In the genomic region with DNA sequence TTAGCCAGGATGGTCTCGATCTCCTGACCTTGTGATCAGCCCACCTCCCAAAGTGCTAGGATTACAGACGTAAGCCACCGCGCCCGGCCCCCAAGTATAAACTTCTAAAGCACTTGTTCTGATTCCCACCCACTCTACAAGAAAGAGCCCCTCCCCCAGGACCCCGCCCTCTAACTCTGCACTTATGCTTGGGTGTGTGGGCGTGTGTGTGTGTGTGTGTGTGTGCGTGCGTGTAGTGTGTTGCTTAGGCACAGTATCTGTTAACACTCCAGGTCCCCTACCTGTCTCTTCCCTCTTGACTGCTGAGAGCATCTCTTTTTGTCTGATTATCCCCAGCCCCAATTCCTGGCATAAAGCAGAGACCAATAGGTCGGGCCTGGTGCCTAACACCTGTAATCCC, we compare ENCODE assay signal across 19 cellular contexts. TPM values are rescaled to one million over a fixed set of nuclear protein-coding genes. Genes with fewer than 3 reads are reported as not detected.
A peak's percentile ranks its signal among the peaks of the same experiment; 100 is the strongest.
DNase-seq lines count a peak whose midpoint lies in the region; ATAC-seq, FAIRE-seq and TF ChIP-seq lines count a peak whose summit lies in the region.
"Had no signal": no experiment of that assay in that cellular context is flagged by ENCODE, and none has a peak within 500 bp of the region (broad histone marks: within the 10 kb centered on the region; RNA-seq: fewer than 3 reads in every experiment).

No MANE protein-coding gene starts in this region.

- H3K36me3 ChIP-seq in HepG2 (replicated peaks in 1 of 2; ENCODE audit: control insufficient read depth in 1 of 2, insufficient read depth in 2 of 2, low read length in 2 of 2) = no peaks in the 10 kb centered on the region
- H3K36me3 ChIP-seq in right lobe of liver = no peaks in the 10 kb centered on the region
- no peaks in the 10 kb centered on the region for H3K36me3 ChIP-seq in HEK293 (ENCODE audit: control insufficient read depth in 2 of 2, insufficient read depth in 1 of 2, low read length in 2 of 2)
- H3K36me3 ChIP-seq: HAP-1 had no signal

- H3K27me3 Mint-ChIP-seq in CD14-positive monocyte (ENCODE audit: low read depth in 3 of 3) (peaks cover 5 to 23% (median 16%) of the 10 kb centered on the region in 3 donors), osteocyte (ENCODE audit: unreplicated experiment) (peaks cover 3% of the 10 kb centered on the region)

- WGBS in HepG2 (ENCODE audit: low lambda C conversion rate) = 53% methylated on average over 10 of the region's 10 CpGs
- 89% methylated on average over 10 of the region's 10 CpGs for WGBS in right lobe of liver (ENCODE audit: insufficient coverage, low coverage, low lambda C conversion rate, missing lambda C conversion rate)

- POLR2A ChIA-PET in HepG2 (lab: Yijun Ruan, JAX) = interaction anchor here (1.7 to 1.8 kb wide), 2 partner anchors 30 to 69 kb away, joined by 5 to 15 read pairs; partner anchors contain the start of genes PEX6 and RPL7L1
- POLR2A ChIA-PET in HEK293 (lab: Yijun Ruan, JAX) = interaction anchor here (0.6 to 0.7 kb wide), 3 partner anchors 92 to 740 kb away, joined by 3 to 4 read pairs (median 3); no protein-coding TSS in a partner anchor

- H2AFZ ChIP-seq in HepG2 (ENCODE audit: low read length) = no peak overlapping the region

- H3K27ac ChIP-seq in HepG2 (ENCODE audit: extremely low read length, insufficient read depth, low read length) = no peak overlapping the region
- H3K27ac ChIP-seq in right lobe of liver = no peak overlapping the region
- no peak overlapping the region for H3K27ac ChIP-seq in HEK293 (ENCODE audit: extremely low read depth, low read depth, low read length)

- TF ChIP-seq CTCF in HepG2 (CRISPR knock-in tag; IDR thresholded peaks at IDR 0.05) (no peak), right lobe of liver (IDR thresholded peaks at IDR 0.05) (no peak), CD14-positive monocyte (IDR thresholded peaks at IDR 0.05) (no peak), HEK293 (tag by site-specific recombination; IDR thresholded peaks at IDR 0.05) (no peak), osteocyte (IDR thresholded peaks at IDR 0.05) (no peak)

- H3K9ac ChIP-seq in HepG2 (ENCODE audit: insufficient read depth, low read depth, low read length) = no peak overlapping the region

- TF ChIP-seq RAD21 in HepG2 (CRISPR knock-in tag; IDR thresholded peaks at IDR 0.05) = no peak

- peaks cover 33% of the 10 kb centered on the region for H3K4me1 ChIP-seq in HepG2 (ENCODE audit: insufficient read depth, low read length)
- H3K4me1 ChIP-seq in right lobe of liver = no peaks in the 10 kb centered on the region
- no peaks in the 10 kb centered on the region for H3K4me1 ChIP-seq in HEK293 (ENCODE audit: control insufficient read depth, insufficient read depth, low read length)
- H3K4me1 ChIP-seq: Caco-2, HAP-1 had no signal

- BruUV-seq in HepG2 (replicated peaks; lab: Mats Ljungman, UMichigan) = no TSS peak

- TF ChIP-seq EP300 in HepG2 (IDR thresholded peaks at IDR 0.05; ENCODE audit: low read depth in 2 of 2, low read length in 2 of 2) (no peak), HepG2 (CRISPR knock-in tag; IDR thresholded peaks at IDR 0.05; ENCODE audit: borderline replicate concordance) (no peak)

- H3K27ac Mint-ChIP-seq in CD14-positive monocyte (no peak overlapping the region), osteocyte (ENCODE audit: unreplicated experiment) (no peak overlapping the region)
- H3K27ac Mint-ChIP-seq: CD8-positive, alpha-beta T cell had no signal

- CTCF ChIA-PET in HepG2 (lab: Yijun Ruan, JAX; ENCODE audit: low intra/inter-chr PET ratio, low total read pairs) (no interaction called here), HEK293 (lab: Yijun Ruan, JAX) (interaction anchor here (0.5 to 2.6 kb wide), 5 partner anchors 9 to 833 kb away, joined by 3 to 25 read pairs (median 4); no protein-coding TSS in a partner anchor)

- H3K4me3 Mint-ChIP-seq in CD14-positive monocyte (no peak overlapping the region), osteocyte (ENCODE audit: unreplicated experiment) (no peak overlapping the region)
- H3K4me3 Mint-ChIP-seq: CD4-positive, CD25-positive, alpha-beta regulatory T cell; CD8-positive, alpha-beta T cell had no signal

- H4K20me1 ChIP-seq in HepG2 (ENCODE audit: insufficient read depth, low read length) = no peaks in the 10 kb centered on the region

- H3K27me3 ChIP-seq in HepG2 (ENCODE audit: control insufficient read depth in 1 of 2, insufficient read depth in 2 of 2, low read length in 2 of 2) (0 out of 5 replicates have a peak, but pooled peaks cover 0 to 4% of the 10 kb centered on the region in 2 experiments), right lobe of liver (no peaks in the 10 kb centered on the region)

- FAIRE-seq in HepG2 (lab: Jason Lieb, UNC) = no peak
- FAIRE-seq: G401.6, GM12892, H54 had no signal

- peaks cover 0 to 4% (median 0%) of the 10 kb centered on the region in 7 donors for H3K9me3 Mint-ChIP-seq in CD14-positive monocyte
- no peaks in the 10 kb centered on the region for H3K9me3 Mint-ChIP-seq in osteocyte (ENCODE audit: unreplicated experiment)
- H3K9me3 Mint-ChIP-seq: CD4-positive, CD25-positive, alpha-beta regulatory T cell; CD8-positive, alpha-beta T cell had no signal

- no peak for TF ChIP-seq POLR2A in HepG2 (IDR thresholded peaks at IDR 0.05; ENCODE audit: insufficient read depth in 1 of 2, low read depth in 2 of 2, low read length in 2 of 2)
- TF ChIP-seq POLR2A in right lobe of liver (IDR thresholded peaks at IDR 0.05) = no peak

- H3K4me3 ChIP-seq in HepG2 (replicated peaks in 1 of 3; ENCODE audit: insufficient read depth in 1 of 3, low read depth in 2 of 3, low read length in 3 of 3) = no peak overlapping the region
- H3K4me3 ChIP-seq in right lobe of liver = no peak overlapping the region
- H3K4me3 ChIP-seq in HEK293 (ENCODE audit: low read depth, low read length) = no peak overlapping the region
- H3K4me3 ChIP-seq: HAP-1 had no signal

- H3K9me3 ChIP-seq in HepG2 (ENCODE audit: low read length) (no peaks in the 10 kb centered on the region), right lobe of liver (no peaks in the 10 kb centered on the region), HEK293 (ENCODE audit: control insufficient read depth, insufficient read depth, low read depth, low read length) (no peaks in the 10 kb centered on the region)
- H3K9me3 ChIP-seq: Caco-2, HAP-1 had no signal

- ATAC-seq in HepG2 = no peak
- ATAC-seq in right lobe of liver = no peak
- ATAC-seq: CD8-positive, alpha-beta T cell had no signal

- H3K4me2 ChIP-seq in HepG2 (ENCODE audit: low read depth, low read length) = no peak overlapping the region

- in situ Hi-C loops in HepG2 (cut with HindIII; ENCODE audit: extremely low pct_ligation_motif_present, low pct_unique_long_range_greater_than_20kb) = no loop called here

- intact Hi-C loops in HepG2 (cut with micrococcal nuclease; ENCODE audit: unreplicated experiment) (no loop called here), right lobe of liver (cut with DNase I) (loop anchor here (10.0 kb wide), 3 partner anchors 135 to 235 kb away; no protein-coding TSS in a partner anchor), CD14-positive monocyte (cut with micrococcal nuclease) (loop anchor here in 1 of 2 donors (10.0 kb wide), 1 partner anchor 105 kb away; the partner anchor contains the start of genes KLHDC3 and MEA1)

- no peak for DNase-seq in HepG2 (ENCODE audit: low spot score)
- no peak for DNase-seq in right lobe of liver
- peak; percentile 3 for DNase-seq in CD14-positive monocyte (ENCODE audit: low spot score)
- DNase-seq in osteocyte (ENCODE audit: extremely low spot score, unreplicated experiment) = no peak
- DNase-seq: C1 segment of cervical spinal cord; Caco-2; CD4-positive, CD25-positive, alpha-beta regulatory T cell; CD8-positive, alpha-beta T cell; DMS153; DND-41; GOT3 had no signal

- H3K79me2 ChIP-seq in HepG2 (ENCODE audit: insufficient read depth, low read length) = no peaks in the 10 kb centered on the region

- H3K36me3 Mint-ChIP-seq in CD14-positive monocyte (no peaks in the 10 kb centered on the region), osteocyte (ENCODE audit: unreplicated experiment) (no peaks in the 10 kb centered on the region)
- H3K36me3 Mint-ChIP-seq: CD4-positive, CD25-positive, alpha-beta regulatory T cell; CD8-positive, alpha-beta T cell had no signal

- H3K4me1 Mint-ChIP-seq in CD14-positive monocyte (peaks cover 4% of the 10 kb centered on the region), osteocyte (ENCODE audit: unreplicated experiment) (peaks cover 3% of the 10 kb centered on the region)

RNA-seq across cellular contexts. Expression of gene PTCRA, which starts 6.0 kb away (rescaled TPM):
- not detected in 2 replicates for total RNA-seq in HepG2 (2016; rRNA removed; fragmentation: Illumina TruSeq; extraction: Trizol)
- total RNA-seq in HepG2 (2016; cell fraction: cytosol; rRNA removed; fragmentation: Illumina TruSeq; extraction: Trizol; ENCODE audit: low read depth) = not detected in 2 replicates
- not detected in 2 replicates for total RNA-seq in HepG2 (2016; cell fraction: insoluble cytoplasmic fraction; rRNA removed; fragmentation: Illumina TruSeq; extraction: Trizol)
- not detected in 2 replicates for total RNA-seq in HepG2 (2016; cell fraction: membrane; rRNA removed; fragmentation: Illumina TruSeq; extraction: Trizol)
- total RNA-seq in HepG2 (2016; cell fraction: nucleus; rRNA removed; fragmentation: Illumina TruSeq; extraction: Trizol) = not detected in 2 replicates
- polyA plus RNA-seq in HepG2 (2011; rRNA removed) = not detected in 2 replicates
- not detected in 2 replicates for polyA plus RNA-seq in HepG2 (2011; cell fraction: cytosol; rRNA removed)
- polyA plus RNA-seq in HepG2 (2011; cell fraction: nucleus; rRNA removed) = 0.12 and 0.51 TPM in 2 replicates
- polyA plus RNA-seq in HepG2 (2012) = not detected in 2 replicates
- not detected in 2 replicates for polyA plus RNA-seq in HepG2 (2016; cell fraction: cytosol; fragmentation: Illumina TruSeq; extraction: Trizol; ENCODE audit: low read depth)
- polyA plus RNA-seq in HepG2 (2016; cell fraction: insoluble cytoplasmic fraction; fragmentation: Illumina TruSeq; extraction: Trizol; ENCODE audit: low read depth) = not detected in 2 replicates
- polyA plus RNA-seq in HepG2 (2016; cell fraction: membrane; fragmentation: Illumina TruSeq; extraction: Trizol; ENCODE audit: low read depth) = not detected in 2 replicates
- not detected in 2 replicates for polyA plus RNA-seq in HepG2 (2016; cell fraction: nucleus; fragmentation: Illumina TruSeq; extraction: Trizol; ENCODE audit: insufficient read depth, low read depth)
- polyA minus RNA-seq in HepG2 (2011; rRNA and poly(A)+ RNA removed; ENCODE audit: low replicate concordance) = not detected in 2 replicates
- polyA minus RNA-seq in HepG2 (2011; cell fraction: cytosol; rRNA and poly(A)+ RNA removed) = not detected in 2 replicates
- not detected in 2 replicates for polyA minus RNA-seq in HepG2 (2011; cell fraction: nucleus; rRNA and poly(A)+ RNA removed)
- under 1 TPM in 3 of 6 experiments, not detected in 3; 0.31 to 0.46 (median 0.37) TPM for total RNA-seq in right lobe of liver
- under 1 TPM; 0.55 to 0.83 TPM for polyA plus RNA-seq in CD14-positive monocyte
- not detected in 2 replicates for total RNA-seq in osteocyte
- total RNA-seq: A172; A673; Caco-2; CD8-positive, alpha-beta T cell had no signal
- polyA plus RNA-seq: BJ; CD4-positive, CD25-positive, alpha-beta regulatory T cell had no signal

RNA-seq across cellular contexts. Expression of gene CNPY3, which starts 19.4 kb away (rescaled TPM):
- total RNA-seq in HepG2 (2016; rRNA removed; fragmentation: Illumina TruSeq; extraction: Trizol) (31.4 and 60.2 TPM in 2 replicates), right lobe of liver (10 to 100 TPM; 11.1 to 75.4 (median 28.8) TPM), osteocyte (69.0 and 73.6 TPM in 2 replicates)
- 25.4 and 31.7 TPM in 2 replicates for total RNA-seq in HepG2 (2016; cell fraction: cytosol; rRNA removed; fragmentation: Illumina TruSeq; extraction: Trizol; ENCODE audit: low read depth)
- total RNA-seq in HepG2 (2016; cell fraction: insoluble cytoplasmic fraction; rRNA removed; fragmentation: Illumina TruSeq; extraction: Trizol) = 32.0 and 60.7 TPM in 2 replicates
- total RNA-seq in HepG2 (2016; cell fraction: membrane; rRNA removed; fragmentation: Illumina TruSeq; extraction: Trizol) = 38.9 and 45.0 TPM in 2 replicates
- 42.6 and 49.4 TPM in 2 replicates for total RNA-seq in HepG2 (2016; cell fraction: nucleus; rRNA removed; fragmentation: Illumina TruSeq; extraction: Trizol)
- polyA plus RNA-seq in HepG2 (2011; rRNA removed) (38.3 and 42.3 TPM in 2 replicates), CD14-positive monocyte (100 to 1,000 TPM; 237 to 295 TPM)
- polyA plus RNA-seq in HepG2 (2011; cell fraction: cytosol; rRNA removed) = 43.4 and 51.8 TPM in 2 replicates
- 30.8 and 35.3 TPM in 2 replicates for polyA plus RNA-seq in HepG2 (2011; cell fraction: nucleus; rRNA removed)
- 51.7 and 54.0 TPM in 2 replicates for polyA plus RNA-seq in HepG2 (2012)
- 38.7 and 48.0 TPM in 2 replicates for polyA plus RNA-seq in HepG2 (2016; cell fraction: cytosol; fragmentation: Illumina TruSeq; extraction: Trizol; ENCODE audit: low read depth)
- polyA plus RNA-seq in HepG2 (2016; cell fraction: insoluble cytoplasmic fraction; fragmentation: Illumina TruSeq; extraction: Trizol; ENCODE audit: low read depth) = 35.6 and 38.7 TPM in 2 replicates
- 44.3 and 50.0 TPM in 2 replicates for polyA plus RNA-seq in HepG2 (2016; cell fraction: membrane; fragmentation: Illumina TruSeq; extraction: Trizol; ENCODE audit: low read depth)
- polyA plus RNA-seq in HepG2 (2016; cell fraction: nucleus; fragmentation: Illumina TruSeq; extraction: Trizol; ENCODE audit: insufficient read depth, low read depth) = 94.9 and 101 TPM in 2 replicates
- 28.5 and 45.2 TPM in 2 replicates for polyA minus RNA-seq in HepG2 (2011; rRNA and poly(A)+ RNA removed; ENCODE audit: low replicate concordance)
- 16.2 and 20.4 TPM in 2 replicates for polyA minus RNA-seq in HepG2 (2011; cell fraction: cytosol; rRNA and poly(A)+ RNA removed)
- 9.7 and 11.9 TPM in 2 replicates for polyA minus RNA-seq in HepG2 (2011; cell fraction: nucleus; rRNA and poly(A)+ RNA removed)

RNA-seq across cellular contexts. Expression of gene RPL7L1, which starts 30.4 kb away (rescaled TPM):
- total RNA-seq in HepG2 (2016; rRNA removed; fragmentation: Illumina TruSeq; extraction: Trizol) = 179 and 228 TPM in 2 replicates
- 34.8 and 36.3 TPM in 2 replicates for total RNA-seq in HepG2 (2016; cell fraction: cytosol; rRNA removed; fragmentation: Illumina TruSeq; extraction: Trizol; ENCODE audit: low read depth)
- 172 and 248 TPM in 2 replicates for total RNA-seq in HepG2 (2016; cell fraction: insoluble cytoplasmic fraction; rRNA removed; fragmentation: Illumina TruSeq; extraction: Trizol)
- total RNA-seq in HepG2 (2016; cell fraction: membrane; rRNA removed; fragmentation: Illumina TruSeq; extraction: Trizol) = 98.2 and 108 TPM in 2 replicates
- total RNA-seq in HepG2 (2016; cell fraction: nucleus; rRNA removed; fragmentation: Illumina TruSeq; extraction: Trizol) = 79.2 and 84.2 TPM in 2 replicates
- 51.6 and 52.0 TPM in 2 replicates for polyA plus RNA-seq in HepG2 (2011; rRNA removed)
- polyA plus RNA-seq in HepG2 (2011; cell fraction: cytosol; rRNA removed) = 40.8 and 57.7 TPM in 2 replicates
- 18.1 and 25.2 TPM in 2 replicates for polyA plus RNA-seq in HepG2 (2011; cell fraction: nucleus; rRNA removed)
- polyA plus RNA-seq in HepG2 (2012) = 116 and 118 TPM in 2 replicates
- 16.4 and 17.2 TPM in 2 replicates for polyA plus RNA-seq in HepG2 (2016; cell fraction: cytosol; fragmentation: Illumina TruSeq; extraction: Trizol; ENCODE audit: low read depth)
- 182 and 194 TPM in 2 replicates for polyA plus RNA-seq in HepG2 (2016; cell fraction: insoluble cytoplasmic fraction; fragmentation: Illumina TruSeq; extraction: Trizol; ENCODE audit: low read depth)
- 45.4 and 49.4 TPM in 2 replicates for polyA plus RNA-seq in HepG2 (2016; cell fraction: membrane; fragmentation: Illumina TruSeq; extraction: Trizol; ENCODE audit: low read depth)
- 90.1 and 101 TPM in 2 replicates for polyA plus RNA-seq in HepG2 (2016; cell fraction: nucleus; fragmentation: Illumina TruSeq; extraction: Trizol; ENCODE audit: insufficient read depth, low read depth)
- 58.1 and 94.4 TPM in 2 replicates for polyA minus RNA-seq in HepG2 (2011; rRNA and poly(A)+ RNA removed; ENCODE audit: low replicate concordance)
- 36.1 and 48.1 TPM in 2 replicates for polyA minus RNA-seq in HepG2 (2011; cell fraction: cytosol; rRNA and poly(A)+ RNA removed)
- 68.2 and 106 TPM in 2 replicates for polyA minus RNA-seq in HepG2 (2011; cell fraction: nucleus; rRNA and poly(A)+ RNA removed)
- 100 to 1,000 TPM in 1 of 6 experiments, 10 to 100 TPM in 5; 36.6 to 114 (median 44.2) TPM for total RNA-seq in right lobe of liver
- 10 to 100 TPM; 29.7 to 35.5 TPM for polyA plus RNA-seq in CD14-positive monocyte
- 77.4 and 80.5 TPM in 2 replicates for total RNA-seq in osteocyte

RNA-seq across cellular contexts. Expression of gene GNMT, which starts 50.7 kb away (rescaled TPM):
- total RNA-seq in HepG2 (2016; rRNA removed; fragmentation: Illumina TruSeq; extraction: Trizol) = 7.0 and 7.3 TPM in 2 replicates
- 3.1 and 3.3 TPM in 2 replicates for total RNA-seq in HepG2 (2016; cell fraction: cytosol; rRNA removed; fragmentation: Illumina TruSeq; extraction: Trizol; ENCODE audit: low read depth)
- 6.8 and 9.0 TPM in 2 replicates for total RNA-seq in HepG2 (2016; cell fraction: insoluble cytoplasmic fraction; rRNA removed; fragmentation: Illumina TruSeq; extraction: Trizol)
- 3.4 and 3.5 TPM in 2 replicates for total RNA-seq in HepG2 (2016; cell fraction: membrane; rRNA removed; fragmentation: Illumina TruSeq; extraction: Trizol)
- total RNA-seq in HepG2 (2016; cell fraction: nucleus; rRNA removed; fragmentation: Illumina TruSeq; extraction: Trizol) = 3.4 and 3.9 TPM in 2 replicates
- polyA plus RNA-seq in HepG2 (2011; rRNA removed) = 2.8 and 3.8 TPM in 2 replicates
- 4.4 and 5.1 TPM in 2 replicates for polyA plus RNA-seq in HepG2 (2011; cell fraction: cytosol; rRNA removed)
- 3.3 and 3.5 TPM in 2 replicates for polyA plus RNA-seq in HepG2 (2011; cell fraction: nucleus; rRNA removed)
- polyA plus RNA-seq in HepG2 (2012) = 1.8 and 3.1 TPM in 2 replicates
- 2.8 and 3.0 TPM in 2 replicates for polyA plus RNA-seq in HepG2 (2016; cell fraction: cytosol; fragmentation: Illumina TruSeq; extraction: Trizol; ENCODE audit: low read depth)
- polyA plus RNA-seq in HepG2 (2016; cell fraction: insoluble cytoplasmic fraction; fragmentation: Illumina TruSeq; extraction: Trizol; ENCODE audit: low read depth) = 7.2 and 7.5 TPM in 2 replicates
- polyA plus RNA-seq in HepG2 (2016; cell fraction: membrane; fragmentation: Illumina TruSeq; extraction: Trizol; ENCODE audit: low read depth) = 2.2 and 2.4 TPM in 2 replicates
- polyA plus RNA-seq in HepG2 (2016; cell fraction: nucleus; fragmentation: Illumina TruSeq; extraction: Trizol; ENCODE audit: insufficient read depth, low read depth) = 6.3 and 6.4 TPM in 2 replicates
- 0.33 and 2.7 TPM in 2 replicates for polyA minus RNA-seq in HepG2 (2011; rRNA and poly(A)+ RNA removed; ENCODE audit: low replicate concordance)
- polyA minus RNA-seq in HepG2 (2011; cell fraction: cytosol; rRNA and poly(A)+ RNA removed) = 0.79 and 1.4 TPM in 2 replicates
- polyA minus RNA-seq in HepG2 (2011; cell fraction: nucleus; rRNA and poly(A)+ RNA removed) = 0.52 and 0.62 TPM in 2 replicates
- 100 to 1,000 TPM in 3 of 6 experiments, 10 to 100 TPM in 3; 13.7 to 470 (median 107) TPM for total RNA-seq in right lobe of liver
- under 1 TPM; 0.17 to 0.31 TPM for polyA plus RNA-seq in CD14-positive monocyte
- 0.44 and 0.97 TPM in 2 replicates for total RNA-seq in osteocyte
- total RNA-seq: Caco-2 had no signal
